ENCODE assay signal across 8 cellular contexts in the genomic region with DNA sequence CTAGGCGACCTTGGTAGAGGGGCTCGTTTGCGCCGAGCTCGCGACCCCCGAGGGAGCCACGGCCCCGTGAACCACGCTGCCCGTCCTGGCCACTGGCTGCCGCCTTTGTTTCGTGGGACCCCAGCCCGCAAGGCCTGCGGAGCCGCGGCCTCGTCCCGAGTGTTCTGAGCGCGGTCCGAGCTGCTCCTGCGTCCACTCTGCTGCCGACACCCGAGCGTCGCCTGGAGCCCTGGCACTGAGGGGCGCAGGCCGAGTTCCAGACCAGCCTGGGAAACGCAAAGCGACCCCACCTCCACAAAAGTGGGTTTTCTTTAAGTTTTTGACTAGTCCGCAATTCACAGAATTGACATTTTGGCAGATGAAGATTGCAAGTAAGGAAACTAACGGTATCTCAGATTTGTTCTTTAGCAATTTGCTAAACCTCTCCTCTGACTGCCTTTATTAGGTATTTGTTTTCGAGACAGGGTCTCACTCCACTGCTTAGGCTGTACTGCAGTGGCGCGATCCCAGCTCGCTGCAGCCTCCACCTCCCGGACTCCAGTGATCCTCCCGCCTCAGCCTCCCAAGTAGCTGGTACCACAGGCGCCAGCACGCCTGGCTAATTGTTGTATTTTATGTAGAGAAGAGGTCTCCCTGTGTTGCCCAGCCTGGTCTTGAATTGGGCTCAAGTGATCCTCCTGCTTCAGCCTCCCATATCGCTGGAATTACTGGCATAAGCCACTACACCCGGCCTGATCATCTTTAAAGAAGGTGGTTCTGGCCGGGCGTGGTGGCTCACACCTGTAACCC. TPM values are rescaled to one million over a fixed set of nuclear protein-coding genes. Genes with fewer than 3 reads are reported as not detected.
DNase-seq lines count a peak whose midpoint lies in the region; TF ChIP-seq lines count a peak whose summit lies in the region.

No MANE protein-coding gene starts in this region.

- H3K4me1 Mint-ChIP-seq in Caco-2 (ENCODE audit: low read depth, unreplicated experiment) (no peaks in the 10 kb centered on the region), osteocyte (ENCODE audit: unreplicated experiment) (peaks cover 25% of the 10 kb centered on the region)

- H3K27ac Mint-ChIP-seq in Caco-2 (ENCODE audit: unreplicated experiment) (peak overlapping the region; percentile 100), osteocyte (ENCODE audit: unreplicated experiment) (peak overlapping the region; percentile 78)

- H3K9me3 Mint-ChIP-seq in Caco-2 (ENCODE audit: unreplicated experiment): no peaks in the 10 kb centered on the region
- H3K9me3 Mint-ChIP-seq in osteocyte (ENCODE audit: unreplicated experiment): no peaks in the 10 kb centered on the region

- H3K36me3 ChIP-seq in Caco-2 (ENCODE audit: control insufficient read depth, insufficient read depth, low read length) (no peaks in the 10 kb centered on the region; the same call in none of the 2 replicates), PC-9 (ENCODE audit: low read depth) (no peaks in the 10 kb centered on the region)

- TF ChIP-seq CTCF in Caco-2 (IDR thresholded peaks at IDR 0.05; ENCODE audit: insufficient read depth in 1 of 2, low read depth in 1 of 2, low read length in 1 of 2, severe bottlenecking in 1 of 2, unreplicated experiment in 1 of 2) (no peak), PC-9 (conservative IDR thresholded peaks at IDR 0.05) (no peak), epithelial cell of esophagus (IDR thresholded peaks at IDR 0.05; ENCODE audit: insufficient read depth, low read depth, low read length, missing control alignments) (no peak), osteocyte (IDR thresholded peaks at IDR 0.05) (no peak)

- intact Hi-C loops in Caco-2 (cut with micrococcal nuclease; ENCODE audit: unreplicated experiment): loop anchor here (2.0 to 5.0 kb wide), 2 partner anchors 29 to 56 kb away; a partner anchor contains a TSS
- intact Hi-C loops in PC-9 (cut with micrococcal nuclease; ENCODE audit: unreplicated experiment): loop anchor here (1.0 to 2.0 kb wide), 2 partner anchors 29 to 58 kb away; a partner anchor contains a TSS

- H3K9me3 ChIP-seq in Caco-2: no peaks in the 10 kb centered on the region
- no peaks in the 10 kb centered on the region for H3K9me3 ChIP-seq in PC-9 (ENCODE audit: insufficient read depth, low read depth)

- H3K36me3 Mint-ChIP-seq in Caco-2 (ENCODE audit: insufficient read depth, unreplicated experiment) (peaks cover 44% of the 10 kb centered on the region), osteocyte (ENCODE audit: unreplicated experiment) (peaks cover 12% of the 10 kb centered on the region)

- H2AFZ ChIP-seq in PC-9: no peak overlapping the region

- H3K27me3 ChIP-seq in Caco-2 (replicated peaks; ENCODE audit: control insufficient read depth, insufficient read depth, low read length) (no peaks in the 10 kb centered on the region), PC-9 (ENCODE audit: insufficient read depth, low read depth) (no peaks in the 10 kb centered on the region)

- H3K4me1 ChIP-seq in Caco-2: peaks cover 7% of the 10 kb centered on the region
- peaks cover 5% of the 10 kb centered on the region; the same call in 1 of the 2 replicates for H3K4me1 ChIP-seq in PC-9 (replicated peaks; ENCODE audit: insufficient read depth)

- H3K4me2 ChIP-seq in PC-9: peak overlapping the region; percentile 79

- H3K27me3 Mint-ChIP-seq in Caco-2 (ENCODE audit: insufficient read depth, unreplicated experiment): no peaks in the 10 kb centered on the region
- no peaks in the 10 kb centered on the region for H3K27me3 Mint-ChIP-seq in osteocyte (ENCODE audit: unreplicated experiment)

- no peaks in the 10 kb centered on the region; the same call in 1 of the 2 replicates for H4K20me1 ChIP-seq in PC-9 (ENCODE audit: insufficient read depth)

- H3K4me3 ChIP-seq in Caco-2 (ENCODE audit: low read depth, low read length) (peak overlapping the region; percentile 100), PC-9 (peak overlapping the region; percentile 57), epithelial cell of esophagus (ENCODE audit: low read length) (peak overlapping the region; percentile 59)

- POLR2A ChIA-PET in Caco-2 (lab: Charles Lee) (no interaction called here), PC-9 (lab: Charles Lee; ENCODE audit: unreplicated experiment) (no interaction called here)

- DNase-seq in Caco-2 (no peak), PC-9 (no peak), epithelial cell of esophagus (ENCODE audit: low read depth) (no peak), osteocyte (ENCODE audit: extremely low spot score, unreplicated experiment) (peak; percentile 85), HUDEP-2 (lab: John Stamatoyannopoulos, UW; ENCODE audit: unreplicated experiment in 76 of 76) (no peak), HPDE6-E6E7 (ENCODE audit: extremely low spot score) (no peak), DMS79 treated with DMSO at 0.1 percent for 48 hours (lab: John Stamatoyannopoulos, UW) (no peak), AG08395 (ENCODE audit: low spot score) (no peak)

- CTCF ChIA-PET in Caco-2 (lab: Charles Lee) (no interaction called here), PC-9 (lab: Charles Lee) (no interaction called here)

- BruUV-seq in Caco-2 (replicated peaks; lab: Mats Ljungman, UMichigan): TSS peak; percentile 20
- BruUV-seq in PC-9 (replicated peaks; lab: Mats Ljungman, UMichigan): no TSS peak

- H3K79me2 ChIP-seq in PC-9 (ENCODE audit: low read depth): peaks cover 26% of the 10 kb centered on the region

- H3K4me3 Mint-ChIP-seq in Caco-2 (ENCODE audit: unreplicated experiment): peak overlapping the region; percentile 96
- H3K4me3 Mint-ChIP-seq in osteocyte (ENCODE audit: unreplicated experiment): peak overlapping the region; percentile 76

- no peaks in the 10 kb centered on the region for H3K9me2 ChIP-seq in PC-9 (ENCODE audit: insufficient read depth)

- H3K27ac ChIP-seq in PC-9: no peak overlapping the region

- H3F3A ChIP-seq in PC-9 (ENCODE audit: insufficient read depth, low read depth): peaks cover 4% of the 10 kb centered on the region

RNA-seq across cellular contexts. Expression of a gene that starts 0.9 kb away (rescaled TPM):
- total RNA-seq in Caco-2 (2022) (134 and 136 TPM in 2 replicates), PC-9 (2021) (87.8 and 104 TPM in 2 replicates), osteocyte (151 and 160 TPM in 2 replicates)

RNA-seq across cellular contexts. Expression of a gene that starts 27.5 kb away (rescaled TPM):
- total RNA-seq in Caco-2 (2022) (60.2 and 69.0 TPM in 2 replicates), PC-9 (2021) (47.2 and 47.5 TPM in 2 replicates), osteocyte (68.3 and 69.4 TPM in 2 replicates)

RNA-seq across cellular contexts. Expression of a gene that starts 29.4 kb away (rescaled TPM):
- total RNA-seq in Caco-2 (2022) (4.3 and 4.4 TPM in 2 replicates), PC-9 (2021) (5.0 and 6.3 TPM in 2 replicates), osteocyte (3.2 and 3.7 TPM in 2 replicates)

RNA-seq across cellular contexts. Expression of a gene that starts 52.6 kb away (rescaled TPM):
- 11.9 and 13.8 TPM in 2 replicates for total RNA-seq in Caco-2 (2022)
- 12.8 and 16.3 TPM in 2 replicates for total RNA-seq in PC-9 (2021)
- total RNA-seq in osteocyte: 6.0 and 6.4 TPM in 2 replicates

RNA-seq across cellular contexts. Expression of a gene that starts 52.8 kb away (rescaled TPM):
- total RNA-seq in Caco-2 (2022): 61.1 and 65.5 TPM in 2 replicates
- 36.2 and 40.8 TPM in 2 replicates for total RNA-seq in PC-9 (2021)
- total RNA-seq in osteocyte: 8.0 and 9.3 TPM in 2 replicates
